1 cellular context compared by ENCODE assay signal in the genomic region with DNA sequence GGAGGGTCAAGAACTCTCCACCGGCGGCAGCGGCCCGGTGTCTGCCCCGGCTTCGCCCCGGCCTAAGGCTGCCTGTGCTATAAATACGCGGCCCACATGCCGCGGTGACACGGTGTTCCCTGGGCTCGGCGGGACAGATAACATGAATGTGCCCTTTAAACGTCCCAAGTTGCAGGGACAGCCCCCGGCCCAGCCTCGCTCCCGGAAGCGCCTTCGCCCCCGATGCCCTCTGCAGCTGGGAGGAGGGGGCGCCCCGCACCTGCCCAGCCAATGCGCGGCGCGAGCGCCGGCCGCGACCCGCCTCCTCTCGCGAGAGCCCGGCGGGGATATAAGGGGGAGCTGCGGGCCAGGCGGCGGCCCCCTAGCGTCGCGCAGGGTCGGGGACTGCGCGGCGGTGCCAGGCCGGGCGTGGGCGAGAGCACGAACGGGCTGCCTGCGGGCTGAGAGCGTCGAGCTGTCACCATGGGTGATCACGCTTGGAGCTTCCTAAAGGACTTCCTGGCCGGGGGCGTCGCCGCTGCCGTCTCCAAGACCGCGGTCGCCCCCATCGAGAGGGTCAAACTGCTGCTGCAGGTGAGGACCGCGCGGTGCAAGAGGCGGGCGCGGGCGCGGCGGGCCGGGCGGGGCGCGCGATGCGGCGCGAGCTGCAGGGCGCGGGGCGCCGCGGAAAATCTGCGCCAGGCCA.
TF ChIP-seq lines count a peak whose summit lies in the region.

SLC25A4 (plus strand) TSS at position 356 of the 685 bp plus-strand sequence; CDS start at position 463, 107 bp downstream.

TF ChIP-seq in WTC11, 78 proteins besides CTCF, POLR2A, EP300 and RAD21 (continued from another document and continues in another):
- TF ChIP-seq, protein P1, sequence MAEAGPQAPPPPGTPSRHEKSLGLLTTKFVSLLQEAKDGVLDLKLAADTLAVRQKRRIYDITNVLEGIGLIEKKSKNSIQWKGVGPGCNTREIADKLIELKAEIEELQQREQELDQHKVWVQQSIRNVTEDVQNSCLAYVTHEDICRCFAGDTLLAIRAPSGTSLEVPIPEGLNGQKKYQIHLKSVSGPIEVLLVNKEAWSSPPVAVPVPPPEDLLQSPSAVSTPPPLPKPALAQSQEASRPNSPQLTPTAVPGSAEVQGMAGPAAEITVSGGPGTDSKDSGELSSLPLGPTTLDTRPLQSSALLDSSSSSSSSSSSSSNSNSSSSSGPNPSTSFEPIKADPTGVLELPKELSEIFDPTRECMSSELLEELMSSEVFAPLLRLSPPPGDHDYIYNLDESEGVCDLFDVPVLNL (CRISPR knock-in tag; IDR thresholded peaks at IDR 0.05; ENCODE audit: borderline replicate concordance, low read depth), result 0 out of 2 replicates have a peak, but pooled peaks have one; percentile 4
- TF ChIP-seq NFE2L1 (CRISPR knock-in tag; IDR thresholded peaks at IDR 0.05) (no peak), STAT6 (CRISPR knock-in tag; conservative IDR thresholded peaks at IDR 0.05; ENCODE audit: low read depth) (no peak), SMAD3 (CRISPR knock-in tag; IDR thresholded peaks at IDR 0.05; ENCODE audit: borderline replicate concordance) (peak; percentile 36; the same call in 1 of the 2 replicates), ZBTB21 (CRISPR knock-in tag; IDR thresholded peaks at IDR 0.05; ENCODE audit: borderline replicate concordance) (no peak), EMX1 (CRISPR knock-in tag; IDR thresholded peaks at IDR 0.05) (no peak), ATF1 (CRISPR knock-in tag; IDR thresholded peaks at IDR 0.05) (no peak), GABPB1 (CRISPR knock-in tag; IDR thresholded peaks at IDR 0.05) (peak; percentile 80), TCF7 (CRISPR knock-in tag; IDR thresholded peaks at IDR 0.05; ENCODE audit: low read depth) (no peak), NFYB (CRISPR knock-in tag; conservative IDR thresholded peaks at IDR 0.05; ENCODE audit: low read depth) (peak; percentile 78), SMAD4 (CRISPR knock-in tag; IDR thresholded peaks at IDR 0.05) (no peak), KAT7 (CRISPR knock-in tag; IDR thresholded peaks at IDR 0.05; ENCODE audit: borderline replicate concordance) (peak; percentile 94; the same call in 1 of the 2 replicates), ZNF138 (CRISPR knock-in tag; conservative IDR thresholded peaks at IDR 0.05) (no peak), ZNF671 (CRISPR knock-in tag; IDR thresholded peaks at IDR 0.05) (no peak), PRRX2 (CRISPR knock-in tag; IDR thresholded peaks at IDR 0.05) (no peak), ARID4B (CRISPR knock-in tag; IDR thresholded peaks at IDR 0.05; ENCODE audit: borderline replicate concordance) (peak; percentile 79; the same call in 1 of the 2 replicates), E2F5 (CRISPR knock-in tag; IDR thresholded peaks at IDR 0.05) (peak; percentile 91; the same call in 1 of the 2 replicates), FOXJ3 (CRISPR knock-in tag; IDR thresholded peaks at IDR 0.05; ENCODE audit: borderline replicate concordance) (no peak), E2F1 (CRISPR knock-in tag; IDR thresholded peaks at IDR 0.05) (peak; percentile 50; the same call in 1 of the 2 replicates), TEAD4 (CRISPR knock-in tag; IDR thresholded peaks at IDR 0.05) (no peak), ZNF121 (CRISPR knock-in tag; IDR thresholded peaks at IDR 0.05) (no peak), MAX (CRISPR knock-in tag; IDR thresholded peaks at IDR 0.05) (peak; percentile 69), ZMAT4 (CRISPR knock-in tag; IDR thresholded peaks at IDR 0.05) (no peak), ZNF219 (CRISPR knock-in tag; IDR thresholded peaks at IDR 0.05; ENCODE audit: borderline replicate concordance) (peak; percentile 32; the same call in 1 of the 2 replicates), SP1 (CRISPR knock-in tag; conservative IDR thresholded peaks at IDR 0.05) (peak; percentile 86), ZNF281 (CRISPR knock-in tag; IDR thresholded peaks at IDR 0.05) (no peak), ELF4 (CRISPR knock-in tag; IDR thresholded peaks at IDR 0.05; ENCODE audit: low read depth) (no peak), JAZF1 (CRISPR knock-in tag; IDR thresholded peaks at IDR 0.05) (no peak), CBFB (CRISPR knock-in tag; IDR thresholded peaks at IDR 0.05; ENCODE audit: low read depth) (no peak)
- TF ChIP-seq, protein P2, sequence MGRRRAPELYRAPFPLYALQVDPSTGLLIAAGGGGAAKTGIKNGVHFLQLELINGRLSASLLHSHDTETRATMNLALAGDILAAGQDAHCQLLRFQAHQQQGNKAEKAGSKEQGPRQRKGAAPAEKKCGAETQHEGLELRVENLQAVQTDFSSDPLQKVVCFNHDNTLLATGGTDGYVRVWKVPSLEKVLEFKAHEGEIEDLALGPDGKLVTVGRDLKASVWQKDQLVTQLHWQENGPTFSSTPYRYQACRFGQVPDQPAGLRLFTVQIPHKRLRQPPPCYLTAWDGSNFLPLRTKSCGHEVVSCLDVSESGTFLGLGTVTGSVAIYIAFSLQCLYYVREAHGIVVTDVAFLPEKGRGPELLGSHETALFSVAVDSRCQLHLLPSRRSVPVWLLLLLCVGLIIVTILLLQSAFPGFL (CRISPR knock-in tag; IDR thresholded peaks at IDR 0.05; ENCODE audit: borderline replicate concordance), result peak; percentile 78; the same call in 1 of the 2 replicates
- TF ChIP-seq, protein P3, sequence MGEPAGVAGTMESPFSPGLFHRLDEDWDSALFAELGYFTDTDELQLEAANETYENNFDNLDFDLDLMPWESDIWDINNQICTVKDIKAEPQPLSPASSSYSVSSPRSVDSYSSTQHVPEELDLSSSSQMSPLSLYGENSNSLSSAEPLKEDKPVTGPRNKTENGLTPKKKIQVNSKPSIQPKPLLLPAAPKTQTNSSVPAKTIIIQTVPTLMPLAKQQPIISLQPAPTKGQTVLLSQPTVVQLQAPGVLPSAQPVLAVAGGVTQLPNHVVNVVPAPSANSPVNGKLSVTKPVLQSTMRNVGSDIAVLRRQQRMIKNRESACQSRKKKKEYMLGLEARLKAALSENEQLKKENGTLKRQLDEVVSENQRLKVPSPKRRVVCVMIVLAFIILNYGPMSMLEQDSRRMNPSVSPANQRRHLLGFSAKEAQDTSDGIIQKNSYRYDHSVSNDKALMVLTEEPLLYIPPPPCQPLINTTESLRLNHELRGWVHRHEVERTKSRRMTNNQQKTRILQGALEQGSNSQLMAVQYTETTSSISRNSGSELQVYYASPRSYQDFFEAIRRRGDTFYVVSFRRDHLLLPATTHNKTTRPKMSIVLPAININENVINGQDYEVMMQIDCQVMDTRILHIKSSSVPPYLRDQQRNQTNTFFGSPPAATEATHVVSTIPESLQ (CRISPR knock-in tag; IDR thresholded peaks at IDR 0.05), result no peak
- TF ChIP-seq, protein P4, sequence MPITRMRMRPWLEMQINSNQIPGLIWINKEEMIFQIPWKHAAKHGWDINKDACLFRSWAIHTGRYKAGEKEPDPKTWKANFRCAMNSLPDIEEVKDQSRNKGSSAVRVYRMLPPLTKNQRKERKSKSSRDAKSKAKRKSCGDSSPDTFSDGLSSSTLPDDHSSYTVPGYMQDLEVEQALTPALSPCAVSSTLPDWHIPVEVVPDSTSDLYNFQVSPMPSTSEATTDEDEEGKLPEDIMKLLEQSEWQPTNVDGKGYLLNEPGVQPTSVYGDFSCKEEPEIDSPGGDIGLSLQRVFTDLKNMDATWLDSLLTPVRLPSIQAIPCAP (CRISPR knock-in tag; IDR thresholded peaks at IDR 0.05), result 0 out of 2 replicates have a peak, but pooled peaks have one; percentile 34
- TF ChIP-seq, protein P5, sequence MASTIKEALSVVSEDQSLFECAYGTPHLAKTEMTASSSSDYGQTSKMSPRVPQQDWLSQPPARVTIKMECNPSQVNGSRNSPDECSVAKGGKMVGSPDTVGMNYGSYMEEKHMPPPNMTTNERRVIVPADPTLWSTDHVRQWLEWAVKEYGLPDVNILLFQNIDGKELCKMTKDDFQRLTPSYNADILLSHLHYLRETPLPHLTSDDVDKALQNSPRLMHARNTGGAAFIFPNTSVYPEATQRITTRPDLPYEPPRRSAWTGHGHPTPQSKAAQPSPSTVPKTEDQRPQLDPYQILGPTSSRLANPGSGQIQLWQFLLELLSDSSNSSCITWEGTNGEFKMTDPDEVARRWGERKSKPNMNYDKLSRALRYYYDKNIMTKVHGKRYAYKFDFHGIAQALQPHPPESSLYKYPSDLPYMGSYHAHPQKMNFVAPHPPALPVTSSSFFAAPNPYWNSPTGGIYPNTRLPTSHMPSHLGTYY (CRISPR knock-in tag; IDR thresholded peaks at IDR 0.05), result no peak
